Comparison of ENCODE assay signal across 11 cellular contexts in genomic region chr1:19872190-19872589, GRCh38. TPM values are rescaled to one million over a fixed set of nuclear protein-coding genes. Genes with fewer than 3 reads are reported as not detected.
DNase-seq lines count a peak whose midpoint lies in the region; ATAC-seq, FAIRE-seq and TF ChIP-seq lines count a peak whose summit lies in the region.
"Had no signal": no experiment of that assay in that cellular context is flagged by ENCODE, and none has a peak within 500 bp of the region (broad histone marks: within the 10 kb centered on the region; RNA-seq: fewer than 3 reads in every experiment).

No MANE protein-coding gene starts in this region.

- intact Hi-C loops in uterus (cut with DNase I; ENCODE audit: low total_unique reads): no loop called here

- H3K9me3 ChIP-seq in RWPE2 (ENCODE audit: severe bottlenecking): no peaks in the 10 kb centered on the region
- H3K9me3 ChIP-seq in uterus: no peaks in the 10 kb centered on the region
- H3K9me3 ChIP-seq: vagina had no signal

- H3K4me1 ChIP-seq in RWPE2 (ENCODE audit: insufficient read depth, poor library complexity, severe bottlenecking) (no peaks in the 10 kb centered on the region), uterus (no peaks in the 10 kb centered on the region)
- H3K4me1 ChIP-seq: vagina had no signal

- no peak for FAIRE-seq in D721Med (lab: Jason Lieb, UNC)

- no peaks in the 10 kb centered on the region for H3K36me3 ChIP-seq in RWPE2 (ENCODE audit: low read depth)
- no peaks in the 10 kb centered on the region for H3K36me3 ChIP-seq in uterus
- H3K36me3 ChIP-seq: vagina had no signal

- peak; percentile 9 for TF ChIP-seq CTCF in D721Med (IDR thresholded peaks at IDR 0.05; ENCODE audit: insufficient read depth, missing control alignments)
- TF ChIP-seq CTCF in RWPE2 (IDR thresholded peaks at IDR 0.05; ENCODE audit: poor library complexity, severe bottlenecking): peak; percentile 42
- peak in 2 of 4 experiments; percentile 31 to 43 for TF ChIP-seq CTCF in uterus (IDR thresholded peaks at IDR 0.05)

- no peak for TF ChIP-seq POLR2A in uterus (IDR thresholded peaks at IDR 0.05)

- DNase-seq in D721Med (ENCODE audit: insufficient read length, low spot score) (no peak), NCI-H128 (lab: John Stamatoyannopoulos, UW; ENCODE audit: unreplicated experiment) (peak; percentile 17), RWPE2 (ENCODE audit: low spot score) (no peak), left kidney (ENCODE audit: low read depth, low spot score) (peak; percentile 28), uterus (no peak), caudate nucleus (lab: John Stamatoyannopoulos, UW) (no peak)
- DNase-seq in stimulated activated CD4-positive, alpha-beta T cell treated with anti-CD3 and anti-CD28 coated beads, Interleukin-2, amount 100 ng/mL, for 24 hours: no peak
- DNase-seq: activated CD4-positive, alpha-beta T cell treated with anti-CD3 and anti-CD28 coated beads for 4 hours had no signal

- H3K27me3 ChIP-seq in RWPE2 (ENCODE audit: insufficient read depth, poor library complexity, severe bottlenecking) (no peaks in the 10 kb centered on the region), uterus (no peaks in the 10 kb centered on the region)
- H3K27me3 ChIP-seq: vagina had no signal

- H3K27ac ChIP-seq in RWPE2 (ENCODE audit: poor library complexity, severe bottlenecking) (no peak overlapping the region), uterus (no peak overlapping the region), caudate nucleus (ENCODE audit: low read depth, low read length) (no peak overlapping the region)
- H3K27ac ChIP-seq: vagina had no signal

- ATAC-seq in RWPE2 (ENCODE audit: low read depth) (peak; percentile 80), HG03565 (IDR thresholded peaks at IDR 0.05; ENCODE audit: unreplicated experiment) (no peak)
- ATAC-seq: GM23338 had no signal

- no peak overlapping the region for H3K4me3 ChIP-seq in RWPE2 (ENCODE audit: severe bottlenecking)
- H3K4me3 ChIP-seq in uterus: no peak overlapping the region
- H3K4me3 ChIP-seq: GM23338, vagina had no signal

RNA-seq across cellular contexts. Expression of gene OTUD3, which starts 10.0 kb away (rescaled TPM):
- total RNA-seq in uterus: 10 to 100 TPM in 2 of 4 donors, 1 to 10 TPM in 2; 2.6 to 20.8 (median 10.7) TPM

RNA-seq across cellular contexts. Expression of gene PLA2G2E, which starts 51.2 kb away (rescaled TPM):
- not detected for total RNA-seq in uterus
- total RNA-seq: GM23338, vagina had no signal

RNA-seq across cellular contexts. Expression of gene RNF186, which starts 57.1 kb away (rescaled TPM):
- total RNA-seq in uterus: under 1 TPM in 1 of 4 donors, not detected in 3; 0.29 TPM
- total RNA-seq: GM23338, vagina had no signal

Comparison
In these comparisons a context has a peak if more than half of its experiments do, and no peak if none do; other contexts are left out.
1. DNase-seq: peak in NCI-H128 (single experiment) and left kidney (single experiment); none in D721Med (single experiment), RWPE2 (single experiment), stimulated activated CD4-positive, alpha-beta T cell treated with anti-CD3 and anti-CD28 coated beads, Interleukin-2, amount 100 ng/mL, for 24 hours (0 of 2), uterus (0 of 2) and caudate nucleus (0 of 61).